Comparison of ENCODE assay signal across 13 cellular contexts in genomic region chr12:65637150-65637549, GRCh38.
DNase-seq lines count a peak whose midpoint lies in the region; ATAC-seq and TF ChIP-seq lines count a peak whose summit lies in the region.
"Had no signal": no experiment of that assay in that cellular context is flagged by ENCODE, and none has a peak within 500 bp of the region (broad histone marks: within the 10 kb centered on the region; RNA-seq: fewer than 3 reads in every experiment).

No MANE protein-coding gene starts in this region.

- TF ChIP-seq CTCF in brain microvascular endothelial cell (IDR thresholded peaks at IDR 0.05; ENCODE audit: low read depth, low read length, missing control alignments) (no peak), GM20000 (IDR thresholded peaks at IDR 0.05; ENCODE audit: extremely low read depth, missing control alignments) (no peak)

- H3K9me3 ChIP-seq in GM23248 (ENCODE audit: low read depth) (no peaks in the 10 kb centered on the region), skeletal muscle satellite cell (replicated peaks; ENCODE audit: low read length) (no peaks in the 10 kb centered on the region)

- H3K4me2 ChIP-seq in GM23248 (ENCODE audit: unreplicated experiment): no peak overlapping the region
- H3K4me2 ChIP-seq in skeletal muscle satellite cell (ENCODE audit: low read length): no peak overlapping the region

- no peaks in the 10 kb centered on the region for H3K36me3 ChIP-seq in GM23248 (ENCODE audit: low read depth)
- no peaks in the 10 kb centered on the region for H3K36me3 ChIP-seq in brain microvascular endothelial cell (replicated peaks)
- no peaks in the 10 kb centered on the region for H3K36me3 ChIP-seq in skeletal muscle satellite cell (ENCODE audit: insufficient read depth, low read length)

- DNase-seq in GM23248: no peak
- DNase-seq in RKO (ENCODE audit: low spot score): peak; percentile 51
- no peak for DNase-seq in brain microvascular endothelial cell
- DNase-seq in iPS-NIHi7 (ENCODE audit: extremely low spot score): no peak
- DNase-seq in stimulated activated naive CD8-positive, alpha-beta T cell treated with anti-CD3 and anti-CD28 coated beads, Interleukin-15, Interleukin-2, amounts not matched to agents 100 U/mL and 50 U/mL, for 24 hours: no peak
- no peak for DNase-seq in GM20000 (ENCODE audit: low spot score)
- DNase-seq: C1 segment of cervical spinal cord; Calu3; CD4-positive, alpha-beta T cell; DMS 273 treated with DMSO at 0.1 percent for 48 hours; DMS79 had no signal

- ATAC-seq in GM19467 (IDR thresholded peaks at IDR 0.05; ENCODE audit: unreplicated experiment): no peak
- no peak for ATAC-seq in stimulated activated naive CD8-positive, alpha-beta T cell treated with anti-CD3 and anti-CD28 coated beads, Interleukin-15, Interleukin-2, amounts not matched to agents 100 U/mL and 50 U/mL, for 24 hours

- WGBS in GM23248 (ENCODE audit: low coverage in 1 of 2, low lambda C conversion rate in 2 of 2, missing lambda C conversion rate in 2 of 2), 2 experiments: 87 to 89% methylated on average over 2 of the region's 2 CpGs

- no peaks in the 10 kb centered on the region for H3K27me3 ChIP-seq in GM23248 (replicated peaks; ENCODE audit: insufficient read depth)
- H3K27me3 ChIP-seq in brain microvascular endothelial cell (replicated peaks): no peaks in the 10 kb centered on the region
- H3K27me3 ChIP-seq in skeletal muscle satellite cell (ENCODE audit: control insufficient read depth, insufficient read depth, low read length): no peaks in the 10 kb centered on the region

- no peaks in the 10 kb centered on the region for H4K20me1 ChIP-seq in GM23248 (ENCODE audit: insufficient read depth)

- peaks cover 79% of the 10 kb centered on the region for H3F3A ChIP-seq in GM23248 (ENCODE audit: insufficient read depth)

- in situ Hi-C loops in GM23248 (cut with MboI) (no loop called here), brain microvascular endothelial cell (cut with HindIII; ENCODE audit: low pct_ligation_motif_present, low sequenced_read_pairs) (no loop called here)

- no peaks in the 10 kb centered on the region for H3K79me2 ChIP-seq in GM23248 (ENCODE audit: insufficient read depth)

- H3K4me1 ChIP-seq in GM23248 (ENCODE audit: insufficient read depth): peaks cover 72% of the 10 kb centered on the region
- peaks cover 77% of the 10 kb centered on the region for H3K4me1 ChIP-seq in skeletal muscle satellite cell (ENCODE audit: control insufficient read depth, insufficient read depth, low read length)

- H3K9ac ChIP-seq in GM23248 (no peak overlapping the region), skeletal muscle satellite cell (ENCODE audit: low read depth, low read length) (peak overlapping the region; percentile 79)

- H3K27ac ChIP-seq in GM23248 (peak overlapping the region; percentile 34), brain microvascular endothelial cell (peak overlapping the region; percentile 57)

- no peaks in the 10 kb centered on the region for H3K9me2 ChIP-seq in GM23248 (ENCODE audit: insufficient read depth)

- H2AFZ ChIP-seq in GM23248: no peak overlapping the region

- no peak overlapping the region for H3K4me3 ChIP-seq in GM23248
- no peak overlapping the region for H3K4me3 ChIP-seq in brain microvascular endothelial cell (ENCODE audit: low read depth, low read length)
- no peak overlapping the region for H3K4me3 ChIP-seq in skeletal muscle satellite cell (ENCODE audit: low read length)
